In genomic region chr15:79314186-79314585, GRCh38 we compare ENCODE assay signal across 1 cellular context.
TF ChIP-seq lines count a peak whose summit lies in the region.

No MANE protein-coding gene starts in this region.

TF ChIP-seq in endothelial cell of umbilical vein, 7 proteins besides CTCF, POLR2A, EP300 and RAD21:
- TF ChIP-seq EZH2 (IDR thresholded peaks at IDR 0.05; ENCODE audit: borderline replicate concordance, low read depth, low read length, severe bottlenecking) (no peak), POLR2AphosphoS5 (IDR thresholded peaks at IDR 0.05; ENCODE audit: insufficient read depth, low read depth, low read length) (no peak), GATA2 (IDR thresholded peaks at IDR 0.05; ENCODE audit: insufficient read depth, insufficient read length, low read depth, low read length) (no peak), JUN (IDR thresholded peaks at IDR 0.05; ENCODE audit: borderline replicate concordance, insufficient read depth, insufficient read length, low read depth) (no peak), FOS (IDR thresholded peaks at IDR 0.05; ENCODE audit: borderline replicate concordance, insufficient read depth, low read length) (no peak), MYC (IDR thresholded peaks at IDR 0.05; ENCODE audit: low read depth, low read length) (no peak)
- TF ChIP-seq, protein P1, sequence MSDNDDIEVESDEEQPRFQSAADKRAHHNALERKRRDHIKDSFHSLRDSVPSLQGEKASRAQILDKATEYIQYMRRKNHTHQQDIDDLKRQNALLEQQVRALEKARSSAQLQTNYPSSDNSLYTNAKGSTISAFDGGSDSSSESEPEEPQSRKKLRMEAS (IDR thresholded peaks at IDR 0.05; ENCODE audit: insufficient read depth, insufficient read length), result no peak
